Comparison of ENCODE assay signal across 8 cellular contexts in genomic region chr9:68241683-68242082, GRCh38. TPM values are rescaled to one million over a fixed set of nuclear protein-coding genes. Genes with fewer than 3 reads are reported as not detected.
DNase-seq lines count a peak whose midpoint lies in the region; ATAC-seq, FAIRE-seq and TF ChIP-seq lines count a peak whose summit lies in the region.
"Not testable (repeated sequence)": the region's sequence is repeated elsewhere in the genome, so short reads cannot be mapped to it uniquely, and the experiment has no call there.

Gene ZNG1C, plus strand, starts transcription at chr9:68241983. Its CDS starts 49 bp downstream, at chr9:68242032.

- CTCF ChIA-PET in activated CD4-positive, alpha-beta memory T cell treated with anti-CD3 and anti-CD28 coated beads for 36 hours (lab: Charles Lee); HepG2 (lab: Yijun Ruan, JAX; ENCODE audit: low intra/inter-chr PET ratio, low total read pairs): not testable (repeated sequence)

- in situ Hi-C loops in HepG2 (cut with HindIII; ENCODE audit: extremely low pct_ligation_motif_present, low pct_unique_long_range_greater_than_20kb), result not testable (repeated sequence)

- not testable (repeated sequence) for H3K27me3 ChIP-seq in breast epithelium; fibroblast of lung (ENCODE audit: control insufficient read depth, insufficient read depth, low read length); HepG2 (ENCODE audit: control insufficient read depth in 1 of 2, insufficient read depth in 2 of 2, low read length in 2 of 2); suprapubic skin

- TF ChIP-seq RAD21 in HepG2 (CRISPR knock-in tag; IDR thresholded peaks at IDR 0.05), result not testable (repeated sequence)

- not testable (repeated sequence) for H3K9ac ChIP-seq in fibroblast of lung (ENCODE audit: insufficient read depth, low read length); HepG2 (ENCODE audit: insufficient read depth, low read depth, low read length)

- not testable (repeated sequence) for H3K9me3 ChIP-seq in breast epithelium; fibroblast of lung (ENCODE audit: control insufficient read depth, insufficient read depth, low read depth, low read length); HepG2 (ENCODE audit: low read length); suprapubic skin

- H3K27ac ChIP-seq in breast epithelium; fibroblast of lung (ENCODE audit: insufficient read depth, low read length); HepG2 (ENCODE audit: extremely low read length, insufficient read depth, low read length); suprapubic skin: not testable (repeated sequence)

- DNase-seq in CD14-positive monocyte (ENCODE audit: low spot score); LHCN-M2 (ENCODE audit: low read depth); activated CD4-positive, alpha-beta memory T cell treated with anti-CD3 and anti-CD28 coated beads for 36 hours; breast epithelium (ENCODE audit: low spot score in 2 of 2); fibroblast of lung (ENCODE audit: low read depth in 2 of 2); HepG2 (ENCODE audit: low spot score); neural crest cell (ENCODE audit: low read depth, low spot score); suprapubic skin (ENCODE audit: low spot score in 2 of 2): not testable (repeated sequence)

- not testable (repeated sequence) for ATAC-seq in HepG2

- FAIRE-seq in HepG2 (lab: Jason Lieb, UNC), result not testable (repeated sequence)

- intact Hi-C loops in CD14-positive monocyte (cut with micrococcal nuclease); activated CD4-positive, alpha-beta memory T cell treated with anti-CD3 and anti-CD28 coated beads for 36 hours (cut with micrococcal nuclease); breast epithelium (cut with DNase I; ENCODE audit: low total_unique reads); HepG2 (cut with micrococcal nuclease; ENCODE audit: unreplicated experiment): not testable (repeated sequence)

- not testable (repeated sequence) for H3K27ac Mint-ChIP-seq in CD14-positive monocyte; activated CD4-positive, alpha-beta memory T cell treated with anti-CD3 and anti-CD28 coated beads for 36 hours; neural crest cell (ENCODE audit: unreplicated experiment)

- not testable (repeated sequence) for TF ChIP-seq EP300 in HepG2 (IDR thresholded peaks at IDR 0.05; ENCODE audit: low read depth in 2 of 2, low read length in 2 of 2); HepG2 (CRISPR knock-in tag; IDR thresholded peaks at IDR 0.05; ENCODE audit: borderline replicate concordance); suprapubic skin (IDR thresholded peaks at IDR 0.05)

- not testable (repeated sequence) for H3K79me2 ChIP-seq in fibroblast of lung (ENCODE audit: control insufficient read depth, insufficient read depth, low read length); HepG2 (ENCODE audit: insufficient read depth, low read length)

- H3K4me3 ChIP-seq in breast epithelium; fibroblast of lung (replicated peaks in 1 of 4; ENCODE audit: control extremely low read depth in 1 of 4, insufficient read depth in 1 of 4, low read depth in 3 of 4, low read length in 4 of 4); HepG2 (replicated peaks in 1 of 3; ENCODE audit: insufficient read depth in 1 of 3, low read depth in 2 of 3, low read length in 3 of 3); suprapubic skin: not testable (repeated sequence)

- H3K4me1 Mint-ChIP-seq in CD14-positive monocyte; activated CD4-positive, alpha-beta memory T cell treated with anti-CD3 and anti-CD28 coated beads for 36 hours (ENCODE audit: low read depth); neural crest cell: not testable (repeated sequence)

- POLR2A ChIA-PET in activated CD4-positive, alpha-beta memory T cell treated with anti-CD3 and anti-CD28 coated beads for 36 hours (lab: Charles Lee); HepG2 (lab: Yijun Ruan, JAX): not testable (repeated sequence)

- H3K36me3 ChIP-seq in breast epithelium; fibroblast of lung (ENCODE audit: control insufficient read depth, insufficient read depth, low read length); HepG2 (replicated peaks in 1 of 2; ENCODE audit: control insufficient read depth in 1 of 2, insufficient read depth in 2 of 2, low read length in 2 of 2); suprapubic skin: not testable (repeated sequence)

- TF ChIP-seq POLR2A in breast epithelium (IDR thresholded peaks at IDR 0.05); HepG2 (IDR thresholded peaks at IDR 0.05; ENCODE audit: insufficient read depth in 1 of 2, low read depth in 2 of 2, low read length in 2 of 2); suprapubic skin (IDR thresholded peaks at IDR 0.05): not testable (repeated sequence)

- H3K36me3 Mint-ChIP-seq in CD14-positive monocyte; activated CD4-positive, alpha-beta memory T cell treated with anti-CD3 and anti-CD28 coated beads for 36 hours; neural crest cell (ENCODE audit: low read depth): not testable (repeated sequence)

- H2AFZ ChIP-seq in fibroblast of lung (ENCODE audit: low read length); HepG2 (ENCODE audit: low read length): not testable (repeated sequence)

- H4K20me1 ChIP-seq in fibroblast of lung (ENCODE audit: control insufficient read depth, extremely low read depth, insufficient read depth, low read length); HepG2 (ENCODE audit: insufficient read depth, low read length): not testable (repeated sequence)

- TF ChIP-seq CTCF in CD14-positive monocyte (IDR thresholded peaks at IDR 0.05); breast epithelium (IDR thresholded peaks at IDR 0.05); fibroblast of lung (conservative IDR thresholded peaks at IDR 0.05 in 1 of 2, IDR thresholded peaks at IDR 0.05 in 1 of 2; ENCODE audit: low read depth in 1 of 2, low read length in 2 of 2); HepG2 (CRISPR knock-in tag; IDR thresholded peaks at IDR 0.05); neural crest cell (conservative IDR thresholded peaks at IDR 0.05); suprapubic skin (IDR thresholded peaks at IDR 0.05): not testable (repeated sequence)

- H3K4me2 ChIP-seq in fibroblast of lung (ENCODE audit: extremely low read depth, insufficient read depth, low read length); HepG2 (ENCODE audit: low read depth, low read length): not testable (repeated sequence)

- H3K4me3 Mint-ChIP-seq in CD14-positive monocyte; activated CD4-positive, alpha-beta memory T cell treated with anti-CD3 and anti-CD28 coated beads for 36 hours; neural crest cell: not testable (repeated sequence)

- not testable (repeated sequence) for H3K9me3 Mint-ChIP-seq in CD14-positive monocyte; activated CD4-positive, alpha-beta memory T cell treated with anti-CD3 and anti-CD28 coated beads for 36 hours; neural crest cell

- BruUV-seq in HepG2 (replicated peaks; lab: Mats Ljungman, UMichigan), result not testable (repeated sequence)

- no CpG with 5 or more reads among the region's 32 CpGs for WGBS in HepG2 (ENCODE audit: low lambda C conversion rate)
- no CpG with 5 or more reads among the region's 32 CpGs for WGBS in suprapubic skin

- H3K4me1 ChIP-seq in breast epithelium; fibroblast of lung (ENCODE audit: control insufficient read depth, extremely low read depth, insufficient read depth, low read length); HepG2 (ENCODE audit: insufficient read depth, low read length); suprapubic skin: not testable (repeated sequence)

- H3K27me3 Mint-ChIP-seq in CD14-positive monocyte (ENCODE audit: low read depth in 3 of 3); activated CD4-positive, alpha-beta memory T cell treated with anti-CD3 and anti-CD28 coated beads for 36 hours; neural crest cell (ENCODE audit: low read depth): not testable (repeated sequence)

RNA-seq across cellular contexts. Expression of gene ZNG1C, which starts in this region (rescaled TPM):
- polyA plus RNA-seq in CD14-positive monocyte (10 to 100 TPM; 27.4 to 29.8 TPM), fibroblast of lung (26.1 and 33.7 TPM in 2 replicates), HepG2 (2011; rRNA removed) (29.1 and 30.9 TPM in 2 replicates)
- total RNA-seq in LHCN-M2 (2014; rRNA removed) (11.2 and 24.0 TPM in 2 replicates), breast epithelium (10 to 100 TPM; 17.1 to 77.9 (median 50.5) TPM), fibroblast of lung (9.2 and 15.9 TPM in 2 replicates), HepG2 (2016; rRNA removed; fragmentation: Illumina TruSeq; extraction: Trizol) (70.3 and 72.8 TPM in 2 replicates), neural crest cell (28.0 and 29.6 TPM in 2 replicates), suprapubic skin (10 to 100 TPM; 24.4 to 82.6 (median 33.6) TPM)
- polyA plus RNA-seq in LHCN-M2 (2012), result 32.1 TPM
- total RNA-seq in activated CD4-positive, alpha-beta memory T cell treated with anti-CD3 and anti-CD28 coated beads for 36 hours, result 10 to 100 TPM; 31.6 to 35.1 TPM
- polyA plus RNA-seq in fibroblast of lung (2012), result 28.0 and 29.2 TPM in 2 replicates
- polyA minus RNA-seq in fibroblast of lung (ENCODE audit: low replicate concordance), result 1.4 and 3.7 TPM in 2 replicates
- 9.0 and 15.7 TPM in 2 replicates for total RNA-seq in HepG2 (2016; cell fraction: cytosol; rRNA removed; fragmentation: Illumina TruSeq; extraction: Trizol; ENCODE audit: low read depth)
- 70.5 and 80.6 TPM in 2 replicates for total RNA-seq in HepG2 (2016; cell fraction: insoluble cytoplasmic fraction; rRNA removed; fragmentation: Illumina TruSeq; extraction: Trizol)
- 52.4 and 59.3 TPM in 2 replicates for total RNA-seq in HepG2 (2016; cell fraction: membrane; rRNA removed; fragmentation: Illumina TruSeq; extraction: Trizol)
- total RNA-seq in HepG2 (2016; cell fraction: nucleus; rRNA removed; fragmentation: Illumina TruSeq; extraction: Trizol), result 113 and 116 TPM in 2 replicates
- 18.2 and 21.5 TPM in 2 replicates for polyA plus RNA-seq in HepG2 (2011; cell fraction: cytosol; rRNA removed)
- polyA plus RNA-seq in HepG2 (2011; cell fraction: nucleus; rRNA removed), result 47.9 and 58.3 TPM in 2 replicates
- 8.6 and 34.8 TPM in 2 replicates for polyA plus RNA-seq in HepG2 (2012)
- polyA plus RNA-seq in HepG2 (2016; cell fraction: cytosol; fragmentation: Illumina TruSeq; extraction: Trizol; ENCODE audit: low read depth), result 34.9 and 57.8 TPM in 2 replicates
- 114 and 127 TPM in 2 replicates for polyA plus RNA-seq in HepG2 (2016; cell fraction: insoluble cytoplasmic fraction; fragmentation: Illumina TruSeq; extraction: Trizol; ENCODE audit: low read depth)
- 81.2 and 94.3 TPM in 2 replicates for polyA plus RNA-seq in HepG2 (2016; cell fraction: membrane; fragmentation: Illumina TruSeq; extraction: Trizol; ENCODE audit: low read depth)
- polyA plus RNA-seq in HepG2 (2016; cell fraction: nucleus; fragmentation: Illumina TruSeq; extraction: Trizol; ENCODE audit: insufficient read depth, low read depth), result 110 and 117 TPM in 2 replicates
- polyA minus RNA-seq in HepG2 (2011; rRNA and poly(A)+ RNA removed; ENCODE audit: low replicate concordance), result 16.1 and 39.0 TPM in 2 replicates
- 6.1 and 12.0 TPM in 2 replicates for polyA minus RNA-seq in HepG2 (2011; cell fraction: cytosol; rRNA and poly(A)+ RNA removed)
- 214 and 299 TPM in 2 replicates for polyA minus RNA-seq in HepG2 (2011; cell fraction: nucleus; rRNA and poly(A)+ RNA removed)
